ENCODE assay signal across 1 cellular context in the genomic region with DNA sequence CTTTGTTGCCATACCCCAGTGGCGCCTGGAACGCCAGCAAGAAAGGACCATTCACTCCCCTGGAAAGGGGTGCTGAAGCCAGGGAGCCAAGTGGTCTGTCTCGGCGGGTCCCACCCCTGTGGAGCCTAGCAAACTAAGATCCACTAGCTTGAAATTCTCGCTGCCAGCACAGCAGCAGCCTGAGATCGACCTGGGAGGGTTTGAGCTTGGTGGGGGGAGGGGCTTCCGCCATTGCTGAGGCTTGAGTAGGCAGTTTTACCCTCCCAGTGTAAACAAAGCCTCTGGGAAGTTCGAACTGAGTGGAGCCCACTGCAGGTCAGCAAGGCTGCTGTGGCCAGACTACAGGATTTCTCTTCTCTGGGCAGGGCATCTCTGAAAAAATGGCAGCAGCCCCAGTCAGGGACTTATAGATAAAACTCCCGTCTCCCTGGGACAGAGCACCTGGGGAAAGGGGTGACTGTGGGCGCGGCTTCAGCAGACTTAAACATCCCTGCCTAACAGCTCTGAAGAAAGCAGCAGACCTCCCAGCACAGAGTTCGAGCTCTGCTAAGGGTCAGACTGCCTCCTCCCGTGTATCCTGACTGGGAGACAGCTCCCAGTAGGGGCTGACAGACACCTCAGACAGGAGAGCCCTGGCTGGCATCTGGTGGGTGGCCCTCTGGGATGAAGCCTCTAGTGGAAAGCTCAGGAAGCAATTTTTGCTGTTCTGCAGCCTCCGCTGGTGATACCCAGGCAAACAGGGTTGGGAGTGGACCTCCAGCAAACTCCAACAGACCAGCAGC.
TF ChIP-seq lines count a peak whose summit lies in the region.

No MANE protein-coding gene starts in this region.

TF ChIP-seq in K562, 482 proteins besides CTCF, POLR2A, EP300 and RAD21 (continued from another document):
- TF ChIP-seq ARID3B (CRISPR knock-in tag; IDR thresholded peaks at IDR 0.05; ENCODE audit: borderline replicate concordance), result no peak
